In genomic region chr4:90537491-90537890, GRCh38 we compare ENCODE assay signal across 16 cellular contexts.
DNase-seq lines count a peak whose midpoint lies in the region; ATAC-seq, FAIRE-seq and TF ChIP-seq lines count a peak whose summit lies in the region.
"Had no signal": no experiment of that assay in that cellular context is flagged by ENCODE, and none has a peak within 500 bp of the region (broad histone marks: within the 10 kb centered on the region; RNA-seq: fewer than 3 reads in every experiment).

No MANE protein-coding gene starts in this region.

- no peaks in the 10 kb centered on the region for H3K9me2 ChIP-seq in GM23338 (ENCODE audit: insufficient read depth)

- H3K4me3 Mint-ChIP-seq in GM23338 = no peak overlapping the region

- H3K27ac Mint-ChIP-seq in GM23338 = peak overlapping the region; percentile 8

- peaks cover 31% of the 10 kb centered on the region for H3K4me1 ChIP-seq in GM23338 (ENCODE audit: insufficient read depth)
- H3K4me1 ChIP-seq in adipocyte (ENCODE audit: control insufficient read depth, insufficient read depth, low read length) = no peaks in the 10 kb centered on the region
- H3K4me1 ChIP-seq in iPS-20b (ENCODE audit: insufficient read depth, low read length) = peaks cover 18% of the 10 kb centered on the region; the same call in 1 of the 2 replicates
- H3K4me1 ChIP-seq: Caco-2 had no signal

- H3K9me3 Mint-ChIP-seq in GM23338 = peaks cover 9% of the 10 kb centered on the region; the same call in 2 of the 3 replicates

- H3K27me3 ChIP-seq in GM23338 (ENCODE audit: insufficient read depth) (no peaks in the 10 kb centered on the region), adipocyte (replicated peaks; ENCODE audit: control insufficient read depth, insufficient read depth, low read length) (no peaks in the 10 kb centered on the region), iPS-20b (ENCODE audit: insufficient read depth, low read length) (no peaks in the 10 kb centered on the region)

- H3F3A ChIP-seq in GM23338 (replicated peaks; ENCODE audit: low read depth) = no peaks in the 10 kb centered on the region

- no peak for TF ChIP-seq CTCF in GM23338 (conservative IDR thresholded peaks at IDR 0.05; ENCODE audit: low read depth in 2 of 2)

- H3K27ac ChIP-seq in GM23338 (ENCODE audit: low read depth) (peak overlapping the region; percentile 60; the same call in 1 of the 2 replicates), iPS-20b (ENCODE audit: low read length) (peak overlapping the region; percentile 1)

- peaks cover 3% of the 10 kb centered on the region for H3K27me3 Mint-ChIP-seq in GM23338 (ENCODE audit: insufficient read depth, low read depth, poor library complexity)

- H3K4me3 ChIP-seq in GM23338 = no peak overlapping the region
- H3K4me3 ChIP-seq in adipocyte (ENCODE audit: low read length) = no peak overlapping the region
- no peak overlapping the region for H3K4me3 ChIP-seq in iPS-20b (ENCODE audit: low read length)

- no peak overlapping the region for H2AFZ ChIP-seq in GM23338

- H3K4me1 Mint-ChIP-seq in GM23338 = peaks cover 23% of the 10 kb centered on the region

- H3K4me2 ChIP-seq in GM23338 = 0 out of 2 replicates have a peak overlapping the region, but pooled peaks have one; percentile 7

- FAIRE-seq in frontal cortex (lab: Jason Lieb, UNC) = no peak

- no peak; the same call in 1 of the 3 replicates for ATAC-seq in GM23338
- ATAC-seq in HG03175 (IDR thresholded peaks at IDR 0.05; ENCODE audit: unreplicated experiment) = no peak
- no peak for ATAC-seq in GM21390 (IDR thresholded peaks at IDR 0.05; ENCODE audit: unreplicated experiment)

- in situ Hi-C loops in ACHN (cut with HindIII; ENCODE audit: low pct_ligation_motif_present, low pct_unique_long_range_greater_than_20kb, low sequenced_read_pairs) = no loop called here

- H4K20me1 ChIP-seq in GM23338 (replicated peaks; ENCODE audit: insufficient read depth) = no peaks in the 10 kb centered on the region

- no peaks in the 10 kb centered on the region for H3K79me2 ChIP-seq in GM23338 (replicated peaks; ENCODE audit: insufficient read depth)

- H3K9me3 ChIP-seq in adipocyte (ENCODE audit: control insufficient read depth, low read length) = no peaks in the 10 kb centered on the region
- no peaks in the 10 kb centered on the region for H3K9me3 ChIP-seq in iPS-20b (ENCODE audit: insufficient read depth, low read depth, low read length)
- H3K9me3 ChIP-seq: Caco-2 had no signal

- H3K36me3 Mint-ChIP-seq in GM23338 (ENCODE audit: low read depth) = no peaks in the 10 kb centered on the region

- H3K36me3 ChIP-seq in GM23338 (ENCODE audit: insufficient read depth) (no peaks in the 10 kb centered on the region), adipocyte (ENCODE audit: control insufficient read depth, insufficient read depth, low read length, severe bottlenecking) (no peaks in the 10 kb centered on the region), iPS-20b (ENCODE audit: insufficient read depth, low read depth, low read length) (no peaks in the 10 kb centered on the region)

- DNase-seq in GM23338 (ENCODE audit: low spot score) (peak; percentile 18), adipocyte (ENCODE audit: low read depth) (peak; percentile 1), renal cortical epithelial cell (ENCODE audit: low read depth) (peak; percentile 18), frontal cortex (ENCODE audit: low spot score in 2 of 2) (no peak), ACHN (no peak)
- DNase-seq: AML-193, Caco-2, DMS53, HCEC 1CT, NCI-H1092 treated with DMSO at 0.1 percent for 48 hours, NCI-H1694 treated with DMSO at 0.1 percent for 48 hours, NCI-H446, NCI-H748 treated with DMSO at 0.1 percent for 48 hours had no signal

- H3K9ac ChIP-seq in adipocyte (ENCODE audit: low read length) = no peak overlapping the region
- H3K9ac ChIP-seq in iPS-20b (ENCODE audit: low read depth, low read length) = no peak overlapping the region

TF ChIP-seq in GM23338, 12 proteins besides CTCF, POLR2A, EP300 and RAD21 (continues in another document):
- TF ChIP-seq CREB1 (CRISPR knock-in tag; IDR thresholded peaks at IDR 0.05; ENCODE audit: low read depth) (no peak), ETS1 (IDR thresholded peaks at IDR 0.05) (no peak), EZH2phosphoT487 (IDR thresholded peaks at IDR 0.05; ENCODE audit: unreplicated experiment) (no peak), EZH2 (IDR thresholded peaks at IDR 0.05; ENCODE audit: low read depth, unreplicated experiment) (no peak), POLR2AphosphoS5 (IDR thresholded peaks at IDR 0.05; ENCODE audit: low read depth) (no peak), ZNF462 (CRISPR knock-in tag; IDR thresholded peaks at IDR 0.05) (no peak)

Comparison
In these comparisons a context has a peak if more than half of its experiments do, and no peak if none do; other contexts are left out.
1. DNase-seq: peak in GM23338 (single experiment), adipocyte (single experiment) and renal cortical epithelial cell (single experiment); none in frontal cortex (0 of 2) and ACHN (single experiment).